Comparison of ENCODE assay signal across 18 cellular contexts in the genomic region with DNA sequence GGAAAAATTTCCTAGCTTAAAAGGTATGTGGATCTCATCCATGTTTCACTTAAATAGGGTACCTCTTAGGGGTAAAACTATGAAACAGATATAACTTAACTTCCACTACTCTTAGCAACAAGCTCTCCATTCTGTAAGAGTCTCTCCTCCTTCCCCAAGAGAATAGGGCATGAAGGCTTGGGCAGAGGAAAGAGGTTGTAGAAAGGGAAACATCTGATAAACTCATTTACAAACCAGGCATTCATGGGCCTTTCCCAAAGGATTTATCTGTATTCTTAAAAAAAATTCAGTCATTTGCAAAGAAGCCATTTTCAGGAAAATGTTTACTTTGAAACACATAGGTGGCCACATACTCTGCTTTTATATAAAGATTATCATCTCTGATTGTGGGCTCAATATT.
"Had no signal": no experiment of that assay in that cellular context is flagged by ENCODE, and none has a peak within 500 bp of the region (broad histone marks: within the 10 kb centered on the region; RNA-seq: fewer than 3 reads in every experiment).

No MANE protein-coding gene starts in this region.

- DNase-seq: activated CD8-positive, alpha-beta memory T cell treated with anti-CD3 and anti-CD28 coated beads, Interleukin-2, amount 50 U/mL, for 4 hours; activated naive CD4-positive, alpha-beta T cell treated with anti-CD3 and anti-CD28 coated beads for 36 hours; activated naive CD8-positive, alpha-beta T cell treated with anti-CD3 and anti-CD28 coated beads, Interleukin-2, amount 10 ng/mL, durations not matched to agents 7 days and 5 days; activated T-cell treated with anti-CD3 and anti-CD28 coated beads, Interleukin-2, amount 50 U/mL, for 24 hours; amniotic stem cell; cortex of kidney; heart right ventricle; left colon; mucosa of descending colon; stimulated activated CD4-positive, alpha-beta T cell treated with anti-CD3 and anti-CD28 coated beads, Interleukin-2, amount 100 ng/mL, for 48 hours; stimulated activated naive CD4-positive, alpha-beta T cell treated with Interleukin-2 at 50 U/mL for 16 hours; substantia nigra; T-helper 9 cell; thyroid gland; upper lobe of right lung had no signal

- H3K27ac Mint-ChIP-seq: activated naive CD4-positive, alpha-beta T cell treated with anti-CD3 and anti-CD28 coated beads for 36 hours; activated naive CD8-positive, alpha-beta T cell treated with anti-CD3 and anti-CD28 coated beads, Interleukin-2, amount 10 ng/mL, durations not matched to agents 7 days and 5 days; activated T-cell treated with anti-CD3 and anti-CD28 coated beads, Interleukin-2, amount 50 U/mL, for 24 hours; memory B cell had no signal

- H3K4me3 Mint-ChIP-seq: activated naive CD4-positive, alpha-beta T cell treated with anti-CD3 and anti-CD28 coated beads for 36 hours; activated naive CD8-positive, alpha-beta T cell treated with anti-CD3 and anti-CD28 coated beads, Interleukin-2, amount 10 ng/mL, durations not matched to agents 7 days and 5 days; activated T-cell treated with anti-CD3 and anti-CD28 coated beads, Interleukin-2, amount 50 U/mL, for 24 hours; memory B cell; neural crest cell had no signal

- H3K27me3 ChIP-seq: heart right ventricle, thyroid gland, upper lobe of right lung had no signal

- H3K27ac ChIP-seq: prostate gland, thyroid gland, upper lobe of right lung had no signal

- H3K36me3 Mint-ChIP-seq: memory B cell had no signal

- H3K9me3 ChIP-seq: heart right ventricle, mucosa of descending colon, prostate gland, thyroid gland, upper lobe of right lung had no signal

- H3K9me3 Mint-ChIP-seq: activated naive CD4-positive, alpha-beta T cell treated with anti-CD3 and anti-CD28 coated beads for 36 hours; activated T-cell treated with anti-CD3 and anti-CD28 coated beads, Interleukin-2, amount 50 U/mL, for 24 hours; memory B cell; neural crest cell had no signal

- ATAC-seq: left colon, mucosa of descending colon, upper lobe of right lung had no signal

- H3K27me3 Mint-ChIP-seq: activated naive CD8-positive, alpha-beta T cell treated with anti-CD3 and anti-CD28 coated beads, Interleukin-2, amount 10 ng/mL, durations not matched to agents 7 days and 5 days; activated T-cell treated with anti-CD3 and anti-CD28 coated beads, Interleukin-2, amount 50 U/mL, for 24 hours; memory B cell had no signal

- H3K4me1 Mint-ChIP-seq: memory B cell had no signal

- H3K4me1 ChIP-seq: prostate gland had no signal

- H3K36me3 ChIP-seq: heart right ventricle, prostate gland, thyroid gland, upper lobe of right lung had no signal

- H3K4me3 ChIP-seq: heart right ventricle, mucosa of descending colon, prostate gland, thyroid gland, upper lobe of right lung had no signal
